Comparison of ENCODE assay signal across 34 cellular contexts in the genomic region with DNA sequence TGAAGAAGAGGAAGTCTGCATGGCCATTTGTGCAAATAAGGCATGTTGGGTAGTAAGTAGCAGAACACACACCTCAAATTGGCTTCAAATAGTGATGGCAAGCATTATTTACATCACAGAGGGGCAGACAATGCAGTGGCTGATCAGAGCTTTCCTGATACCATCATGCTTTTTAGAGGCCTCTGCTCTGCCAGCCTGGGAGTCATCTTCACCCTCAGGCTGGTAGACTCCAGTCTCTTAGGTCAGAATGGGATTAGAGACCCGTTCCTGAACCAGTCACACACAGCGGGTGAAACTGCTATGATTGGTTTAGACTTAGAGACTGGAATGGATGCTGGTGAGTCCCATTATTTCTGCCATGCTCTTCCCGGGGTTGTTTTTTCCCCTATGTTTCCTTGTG.
"Had no signal": no experiment of that assay in that cellular context is flagged by ENCODE, and none has a peak within 500 bp of the region (broad histone marks: within the 10 kb centered on the region; RNA-seq: fewer than 3 reads in every experiment).

No MANE protein-coding gene starts in this region.

- DNase-seq: activated B cell treated with CpG ODN at 0.5 μM for 24 hours; activated CD4-positive, alpha-beta T cell treated with anti-CD3 and anti-CD28 coated beads for 48 hours; activated CD4-positive, alpha-beta T cell treated with anti-CD3 and anti-CD28 coated beads, Interleukin-2, amount 50 U/mL, for 1 hour; activated CD4-positive, alpha-beta T cell treated with anti-CD3 and anti-CD28 coated beads, Interleukin-2, amount 50 U/mL, for 48 hours; activated CD8-positive, alpha-beta memory T cell treated with anti-CD3 and anti-CD28 coated beads for 24 hours; activated CD8-positive, alpha-beta T cell treated with anti-CD3 and anti-CD28 coated beads for 36 hours; activated effector memory CD4-positive, alpha-beta T cell treated with Interleukin-2 at 50 U/mL for 16 hours; activated gamma-delta T cell treated with Interleukin-2 at 50 U/mL for 16 hours; activated naive CD4-positive, alpha-beta T cell treated with anti-CD3 and anti-CD28 coated beads, Interleukin-2, amount 50 U/mL, for 16 hours; activated naive CD4-positive, alpha-beta T cell treated with Interleukin-2 at 50 U/mL for 16 hours; activated T-cell treated with anti-CD3 and anti-CD28 coated beads, Interleukin-2, amount 50 U/mL, for 4 hours; amniotic stem cell; anterior cingulate cortex; brain microvascular endothelial cell; central memory CD4-positive, alpha-beta T cell; cerebellar nuclear complex; colonic mucosa; effector CD8-positive, alpha-beta T cell; erythroblast; foreskin keratinocyte; gastrocnemius medialis; glutamatergic neuron; heart left ventricle; T-helper 1 cell; T-helper 17 cell; T1000; WERI-Rb-1 had no signal

- ATAC-seq: activated CD4-positive, CD25-positive, alpha-beta regulatory T cell treated with anti-CD3 and anti-CD28 coated beads, Interleukin-2, amount 50 U/mL, for 24 hours; activated CD8-positive, alpha-beta T cell treated with anti-CD3 and anti-CD28 coated beads for 36 hours; activated T-cell treated with anti-CD3 and anti-CD28 coated beads, Interleukin-2, amount 50 U/mL, for 4 hours; activated T-helper 17 cell treated with anti-CD3 and anti-CD28 coated beads, Interleukin-2, amount 50 U/mL, for 72 hours; foreskin keratinocyte; gastrocnemius medialis; heart left ventricle; T-helper 17 cell had no signal

- H3K4me3 ChIP-seq: cardiac muscle cell, colonic mucosa, esophagus muscularis mucosa, gastrocnemius medialis, heart left ventricle had no signal

- H3K4me1 ChIP-seq: colonic mucosa, gastrocnemius medialis, heart left ventricle had no signal

- H3K27ac ChIP-seq: brain microvascular endothelial cell, cardiac muscle cell, colonic mucosa, esophagus muscularis mucosa, gastrocnemius medialis, heart left ventricle, WERI-Rb-1 had no signal

- H3K9me3 ChIP-seq: colonic mucosa, gastrocnemius medialis had no signal

- H3K36me3 ChIP-seq: brain microvascular endothelial cell, cardiac muscle cell, colonic mucosa, esophagus muscularis mucosa, gastrocnemius medialis, heart left ventricle, WERI-Rb-1 had no signal

- FAIRE-seq: astrocyte, endometrium, endothelial cell of umbilical vein had no signal

- H3K27me3 ChIP-seq: brain microvascular endothelial cell, cardiac muscle cell, colonic mucosa, esophagus muscularis mucosa, foreskin keratinocyte, gastrocnemius medialis had no signal
